1 cellular context compared by ENCODE assay signal in genomic region chr1:207828485-207829158, GRCh38.
TF ChIP-seq lines count a peak whose summit lies in the region.

No MANE protein-coding gene starts in this region.

TF ChIP-seq in K562, 482 proteins besides CTCF, POLR2A, EP300 and RAD21 (continued from another document and continues in another):
- no peak for TF ChIP-seq ETS1 (conservative IDR thresholded peaks at IDR 0.05; ENCODE audit: control insufficient read depth, low read depth, low read length)
- no peak for TF ChIP-seq ZC3H4 (CRISPR knock-in tag; IDR thresholded peaks at IDR 0.05; ENCODE audit: borderline replicate concordance)
- no peak for TF ChIP-seq RBM17 (IDR thresholded peaks at IDR 0.05; ENCODE audit: borderline replicate concordance, low read depth, low read length)
- no peak for TF ChIP-seq CBX2 (IDR thresholded peaks at IDR 0.05; ENCODE audit: insufficient read depth, low read length, poor library complexity, severe bottlenecking)
- no peak for TF ChIP-seq CHD4 (IDR thresholded peaks at IDR 0.05; ENCODE audit: insufficient read depth, insufficient replicate concordance, low read depth, low read length, poor library complexity, severe bottlenecking)
- TF ChIP-seq SP1 (CRISPR knock-in tag; IDR thresholded peaks at IDR 0.05) = 0 out of 2 replicates have a peak, but pooled peaks have one; percentile 43
- no peak for TF ChIP-seq THRB (CRISPR knock-in tag; conservative IDR thresholded peaks at IDR 0.05)
- TF ChIP-seq ZNF24 (IDR thresholded peaks at IDR 0.05) = peak; percentile 47; the same call in 1 of the 2 replicates
- no peak for TF ChIP-seq YY1 (IDR thresholded peaks at IDR 0.05; ENCODE audit: borderline replicate concordance in 1 of 3, control insufficient read depth in 1 of 3, extremely low read depth in 1 of 3, insufficient read depth in 3 of 3, insufficient read length in 1 of 3, insufficient replicate concordance in 2 of 3, low read depth in 1 of 3, low read length in 2 of 3)
- TF ChIP-seq ZBTB7A (IDR thresholded peaks at IDR 0.05; ENCODE audit: borderline replicate concordance, control insufficient read depth, low read depth, low read length) = no peak
- no peak; the same call in 1 of the 2 replicates for TF ChIP-seq ZBTB2 (IDR thresholded peaks at IDR 0.05)
- TF ChIP-seq POLR2H (tag; IDR thresholded peaks at IDR 0.05; ENCODE audit: low read depth) = no peak
- TF ChIP-seq MNT (conservative IDR thresholded peaks at IDR 0.05) = peak in 1 of 2 experiments; percentile 81; a peak in 3 of 4 replicates
- no peak for TF ChIP-seq SRSF9 (IDR thresholded peaks at IDR 0.05; ENCODE audit: borderline replicate concordance, low read depth, low read length)
- TF ChIP-seq RREB1 (CRISPR knock-in tag; IDR thresholded peaks at IDR 0.05) = 0 out of 2 replicates have a peak, but pooled peaks have one; percentile 26
- peak; percentile 38 for TF ChIP-seq ASH1L (IDR thresholded peaks at IDR 0.05; ENCODE audit: borderline replicate concordance, low read depth, partially characterized antibody)
- 0 out of 2 replicates have a peak, but pooled peaks have one; percentile 54 for TF ChIP-seq TGIF2 (CRISPR knock-in tag; IDR thresholded peaks at IDR 0.05)
- TF ChIP-seq ZNF717 (CRISPR knock-in tag; IDR thresholded peaks at IDR 0.05) = no peak
- no peak for TF ChIP-seq FOXM1 (IDR thresholded peaks at IDR 0.05; ENCODE audit: low read depth)
- no peak for TF ChIP-seq FOXM1 (CRISPR knock-in tag; IDR thresholded peaks at IDR 0.05; ENCODE audit: low read depth)
- peak; percentile 28; the same call in 1 of the 2 replicates for TF ChIP-seq MTF1 (CRISPR knock-in tag; IDR thresholded peaks at IDR 0.05; ENCODE audit: borderline replicate concordance)
- TF ChIP-seq CBFA2T2 (conservative IDR thresholded peaks at IDR 0.05) = no peak
- no peak for TF ChIP-seq CCNT2 (IDR thresholded peaks at IDR 0.05; ENCODE audit: borderline replicate concordance, extremely low read depth, insufficient read length, low read depth, low read length)
- TF ChIP-seq ARID4B (CRISPR knock-in tag; IDR thresholded peaks at IDR 0.05) = no peak
- no peak for TF ChIP-seq ZNF263 (CRISPR knock-in tag; IDR thresholded peaks at IDR 0.05; ENCODE audit: borderline replicate concordance)
- TF ChIP-seq ZNF75A (CRISPR knock-in tag; IDR thresholded peaks at IDR 0.05) = no peak
- TF ChIP-seq ZNF655 (CRISPR knock-in tag; IDR thresholded peaks at IDR 0.05) = no peak
- TF ChIP-seq KLF1 (tag; IDR thresholded peaks at IDR 0.05) = no peak
- no peak for TF ChIP-seq PKNOX1 (IDR thresholded peaks at IDR 0.05)
- TF ChIP-seq ZNF12 (CRISPR knock-in tag; IDR thresholded peaks at IDR 0.05) = no peak
- TF ChIP-seq ZNF644 (tag; IDR thresholded peaks at IDR 0.05; ENCODE audit: low read depth) = no peak
- no peak for TF ChIP-seq ZFPM2 (CRISPR knock-in tag; IDR thresholded peaks at IDR 0.05)
- TF ChIP-seq BMI1 (IDR thresholded peaks at IDR 0.05; ENCODE audit: low read length) = no peak
- TF ChIP-seq PHF20 (IDR thresholded peaks at IDR 0.05; ENCODE audit: partially characterized antibody) = no peak
